In the genomic region with DNA sequence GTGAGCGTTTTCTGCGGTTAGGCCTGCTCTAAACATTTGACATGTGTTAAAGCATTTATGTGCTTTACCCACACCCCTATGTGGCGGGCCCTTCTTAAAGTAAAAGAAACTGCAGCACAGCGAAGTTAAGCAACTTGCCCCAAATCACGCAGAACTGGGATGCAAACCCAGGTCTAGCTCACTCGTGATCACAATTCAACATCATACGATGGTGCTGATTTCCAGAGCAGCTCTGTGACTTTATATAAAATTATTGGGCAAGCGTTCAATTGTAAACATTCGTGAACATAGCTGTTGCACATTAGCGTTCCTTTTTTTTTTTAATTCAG, we compare ENCODE assay signal across 8 cellular contexts. TPM values are rescaled to one million over a fixed set of nuclear protein-coding genes. Genes with fewer than 3 reads are reported as not detected.
DNase-seq lines count a peak whose midpoint lies in the region; ATAC-seq and TF ChIP-seq lines count a peak whose summit lies in the region.

No MANE protein-coding gene starts in this region.

- intact Hi-C loops in PC-3 (cut with micrococcal nuclease) = loop anchor here (2.0 kb wide), 1 partner anchor 18 kb away; no protein-coding TSS in a partner anchor

- H3K27me3 ChIP-seq in CD8-positive, alpha-beta memory T cell (ENCODE audit: insufficient read depth, low read length, poor library complexity, severe bottlenecking) = no peaks in the 10 kb centered on the region
- no peaks in the 10 kb centered on the region for H3K27me3 ChIP-seq in PC-3 (ENCODE audit: low read length)
- no peaks in the 10 kb centered on the region for H3K27me3 ChIP-seq in neural progenitor cell

- no peaks in the 10 kb centered on the region for H3K9me3 ChIP-seq in CD8-positive, alpha-beta memory T cell (ENCODE audit: low read length)
- H3K9me3 ChIP-seq in PC-3 (ENCODE audit: low read length) (no peaks in the 10 kb centered on the region), neural progenitor cell (ENCODE audit: low read depth) (no peaks in the 10 kb centered on the region)

- H3K9me2 ChIP-seq in PC-3 (replicated peaks; ENCODE audit: low read length) = no peaks in the 10 kb centered on the region

- H3K36me3 Mint-ChIP-seq in CD8-positive, alpha-beta memory T cell = peaks cover 0 to 9% (median 3%) of the 10 kb centered on the region in 3 donors
- H3K36me3 Mint-ChIP-seq in neural progenitor cell = no peaks in the 10 kb centered on the region

- H2AFZ ChIP-seq in PC-3 (ENCODE audit: low read length) (peak overlapping the region; percentile 91), neural progenitor cell (replicated peaks) (peak overlapping the region; percentile 85)

- H4K20me1 ChIP-seq in PC-3 (ENCODE audit: low read length) (no peaks in the 10 kb centered on the region), neural progenitor cell (ENCODE audit: low read depth) (no peaks in the 10 kb centered on the region)

- H3K27me3 Mint-ChIP-seq in CD8-positive, alpha-beta memory T cell = no peaks in the 10 kb centered on the region
- peaks cover 2% of the 10 kb centered on the region for H3K27me3 Mint-ChIP-seq in neural progenitor cell (ENCODE audit: insufficient read depth, low read depth)

- peak overlapping the region; percentile 84 to 96 (median 91) for H3K27ac Mint-ChIP-seq in CD8-positive, alpha-beta memory T cell
- no peak overlapping the region for H3K27ac Mint-ChIP-seq in neural progenitor cell

- H3K4me3 ChIP-seq in CD8-positive, alpha-beta memory T cell (ENCODE audit: low read length) = peak overlapping the region; percentile 85
- H3K4me3 ChIP-seq in PC-3 (ENCODE audit: low read length) = peak overlapping the region; percentile 74
- peak overlapping the region; percentile 59 for H3K4me3 ChIP-seq in epithelial cell of proximal tubule (ENCODE audit: low read depth, low read length)
- peak overlapping the region; percentile 51 for H3K4me3 ChIP-seq in neural progenitor cell

- peaks cover 20 to 33% (median 32%) of the 10 kb centered on the region in 3 donors for H3K4me1 Mint-ChIP-seq in CD8-positive, alpha-beta memory T cell
- H3K4me1 Mint-ChIP-seq in neural progenitor cell = no peaks in the 10 kb centered on the region

- H3K36me3 ChIP-seq in CD8-positive, alpha-beta memory T cell (ENCODE audit: insufficient read depth, low read length) = peaks cover 5% of the 10 kb centered on the region
- no peaks in the 10 kb centered on the region for H3K36me3 ChIP-seq in PC-3 (ENCODE audit: low read depth, low read length)
- no peaks in the 10 kb centered on the region for H3K36me3 ChIP-seq in neural progenitor cell

- POLR2A ChIA-PET in CD8-positive, alpha-beta memory T cell (lab: Charles Lee) = interaction anchor here (1.0 to 1.4 kb wide), 8 partner anchors 13 to 222 kb away, joined by 3 to 7 read pairs (median 4); a partner anchor contains a TSS
- POLR2A ChIA-PET in PC-3 (lab: Charles Lee; ENCODE audit: unreplicated experiment) = interaction anchor here (0.6 kb wide), 2 partner anchors 85 to 176 kb away, joined by 9 to 17 read pairs; no protein-coding TSS in a partner anchor

- H3F3A ChIP-seq in PC-3 (ENCODE audit: low read length, unreplicated experiment) = no peaks in the 10 kb centered on the region
- H3F3A ChIP-seq in neural progenitor cell (ENCODE audit: low read depth) = peaks cover 14% of the 10 kb centered on the region

- H3K4me3 Mint-ChIP-seq in CD8-positive, alpha-beta memory T cell = peak overlapping the region; percentile 85 to 94 (median 89)
- peak overlapping the region; percentile 78 for H3K4me3 Mint-ChIP-seq in neural progenitor cell

- peaks cover 21% of the 10 kb centered on the region for H3K4me1 ChIP-seq in CD8-positive, alpha-beta memory T cell (ENCODE audit: insufficient read depth, low read length)
- H3K4me1 ChIP-seq in PC-3 (ENCODE audit: insufficient read depth, low read length) = peaks cover 12% of the 10 kb centered on the region
- H3K4me1 ChIP-seq in neural progenitor cell = no peaks in the 10 kb centered on the region

- H3K27ac ChIP-seq in CD8-positive, alpha-beta memory T cell (ENCODE audit: low read depth, low read length) = peak overlapping the region; percentile 86
- H3K27ac ChIP-seq in PC-3 (ENCODE audit: low read length) (peak overlapping the region; percentile 64), neural progenitor cell (no peak overlapping the region)

- CTCF ChIA-PET in CD8-positive, alpha-beta memory T cell (lab: Charles Lee) = interaction anchor here (0.7 to 3.7 kb wide), 14 partner anchors 11 to 203 kb away, joined by 3 to 17 read pairs (median 4); a partner anchor contains a TSS
- CTCF ChIA-PET in PC-3 (lab: Charles Lee) = interaction anchor here (0.6 to 1.0 kb wide), 5 partner anchors 23 to 608 kb away, joined by 3 to 4 read pairs (median 4); no protein-coding TSS in a partner anchor

- no peaks in the 10 kb centered on the region for H3K9me3 Mint-ChIP-seq in CD8-positive, alpha-beta memory T cell
- peaks cover 2% of the 10 kb centered on the region for H3K9me3 Mint-ChIP-seq in neural progenitor cell

- H3K9ac ChIP-seq in PC-3 (ENCODE audit: low read length) (peak overlapping the region; percentile 78), neural progenitor cell (no peak overlapping the region)

- DNase-seq in CD8-positive, alpha-beta memory T cell = no peak
- DNase-seq in PC-3 (no peak), epithelial cell of proximal tubule (ENCODE audit: low read depth) (no peak), neural progenitor cell (ENCODE audit: low spot score) (no peak), cortex of kidney (lab: John Stamatoyannopoulos, UW) (no peak), midbrain (lab: John Stamatoyannopoulos, UW) (no peak)
- DNase-seq in stimulated activated CD8-positive, alpha-beta memory T cell treated with anti-CD3 and anti-CD28 coated beads, Interleukin-4, amount 100 ng/mL, for 48 hours = no peak

- peak overlapping the region; percentile 94 for H3K4me2 ChIP-seq in PC-3 (ENCODE audit: low read length)
- H3K4me2 ChIP-seq in neural progenitor cell = peak overlapping the region; percentile 88

- TF ChIP-seq CTCF in PC-3 (conservative IDR thresholded peaks at IDR 0.05; ENCODE audit: low read depth, low read length) (no peak), epithelial cell of proximal tubule (conservative IDR thresholded peaks at IDR 0.05; ENCODE audit: low read depth, low read length) (no peak), neural progenitor cell (IDR thresholded peaks at IDR 0.05) (no peak)

- ATAC-seq in PC-3 (no peak; the same call in 1 of the 2 replicates), HG03175 (IDR thresholded peaks at IDR 0.05; ENCODE audit: unreplicated experiment) (no peak)

- no TSS peak for BruUV-seq in PC-3 (replicated peaks; lab: Mats Ljungman, UMichigan)

- H3K79me2 ChIP-seq in PC-3 (ENCODE audit: low read length) (no peaks in the 10 kb centered on the region), neural progenitor cell (ENCODE audit: low read depth) (no peaks in the 10 kb centered on the region)

RNA-seq across cellular contexts. Expression of a gene that starts 0.7 kb away (rescaled TPM):
- 1 to 10 TPM; 4.2 to 5.4 TPM for total RNA-seq in CD8-positive, alpha-beta memory T cell
- 7.2 TPM for polyA plus RNA-seq in CD8-positive, alpha-beta memory T cell
- total RNA-seq in PC-3 (2014; rRNA removed) (0.36 and 2.4 TPM in 2 replicates), epithelial cell of proximal tubule (0.52 and 2.7 TPM in 2 replicates), neural progenitor cell (ENCODE audit: low replicate concordance) (3.6 and 4.4 TPM in 2 replicates)

RNA-seq across cellular contexts. Expression of a gene that starts 27.4 kb away (rescaled TPM):
- under 1 TPM; 0.18 to 0.26 TPM for total RNA-seq in CD8-positive, alpha-beta memory T cell
- polyA plus RNA-seq in CD8-positive, alpha-beta memory T cell = 2.8 TPM
- total RNA-seq in PC-3 (2014; rRNA removed) (0.35 TPM in 1 of 2 replicates, not detected in the other), epithelial cell of proximal tubule (0.58 TPM in 1 of 2 replicates, not detected in the other), neural progenitor cell (ENCODE audit: low replicate concordance) (0.12 TPM in 1 of 2 replicates, not detected in the other)

RNA-seq across cellular contexts. Expression of a gene that starts 35.5 kb away (rescaled TPM):
- total RNA-seq in CD8-positive, alpha-beta memory T cell = not detected
- polyA plus RNA-seq in CD8-positive, alpha-beta memory T cell = not detected
- not detected in 2 replicates for total RNA-seq in PC-3 (2014; rRNA removed)
- total RNA-seq in epithelial cell of proximal tubule = 0.36 TPM in 1 of 2 replicates, not detected in the other
- not detected in 2 replicates for total RNA-seq in neural progenitor cell (ENCODE audit: low replicate concordance)
